9 cellular contexts compared by ENCODE assay signal in the genomic region with DNA sequence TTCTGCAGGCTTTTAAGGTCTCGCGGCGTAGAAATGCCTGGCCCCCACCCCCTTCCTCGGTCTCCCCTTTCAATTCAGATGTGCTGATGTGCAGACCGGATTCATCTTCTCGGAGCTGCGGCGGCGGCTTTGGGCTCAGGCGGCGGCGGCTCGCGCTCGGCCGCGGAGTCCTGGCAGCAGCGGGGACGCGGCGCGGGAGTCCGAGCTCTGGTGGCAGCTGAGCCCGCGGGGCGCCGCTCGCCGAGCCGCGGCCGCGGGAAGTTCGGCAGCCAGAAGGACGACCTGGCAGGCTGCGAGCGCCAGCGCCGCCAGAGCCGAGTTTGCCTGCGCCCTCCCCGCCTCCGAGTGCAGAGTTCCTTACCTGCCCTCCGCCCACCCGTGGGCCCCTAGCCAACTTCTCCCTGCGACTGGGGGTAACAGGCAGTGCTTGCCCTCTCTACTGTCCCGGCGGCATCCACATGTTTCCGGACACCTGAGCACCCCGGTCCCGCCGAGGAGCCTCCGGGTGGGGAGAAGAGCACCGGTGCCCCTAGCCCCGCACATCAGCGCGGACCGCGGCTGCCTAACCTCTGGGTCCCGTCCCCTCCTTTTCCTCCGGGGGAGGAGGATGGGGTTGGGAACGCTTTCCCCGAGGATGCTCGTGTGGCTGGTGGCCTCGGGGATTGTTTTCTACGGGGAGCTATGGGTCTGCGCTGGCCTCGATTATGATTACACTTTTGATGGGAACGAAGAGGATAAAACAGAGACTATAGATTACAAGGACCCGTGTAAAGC. TPM values are rescaled to one million over a fixed set of nuclear protein-coding genes. Genes with fewer than 3 reads are reported as not detected.
DNase-seq lines count a peak whose midpoint lies in the region; ATAC-seq and TF ChIP-seq lines count a peak whose summit lies in the region.
"Had no signal": no experiment of that assay in that cellular context is flagged by ENCODE, and none has a peak within 500 bp of the region (broad histone marks: within the 10 kb centered on the region; RNA-seq: fewer than 3 reads in every experiment).

No MANE protein-coding gene starts in this region.

- CTCF ChIA-PET in MCF 10A (lab: Yijun Ruan, JAX), result interaction anchor here (0.6 to 1.5 kb wide), 5 partner anchors 12 to 384 kb away, joined by 3 to 5 read pairs (median 4); no protein-coding TSS in a partner anchor

- DNase-seq in DMS53 (lab: John Stamatoyannopoulos, UW), result peak; percentile 73
- DNase-seq in HuH-7 (ENCODE audit: low spot score), result peak; percentile 43
- peak; percentile 45 for DNase-seq in MCF 10A (ENCODE audit: unreplicated experiment)
- peak; percentile 77 for DNase-seq in islet precursor cell
- DNase-seq in stimulated activated naive CD8-positive, alpha-beta T cell treated with anti-CD3 and anti-CD28 coated beads, Interleukin-15, amount 100 ng/mL, for 72 hours, result peak in 1 of 2 donors; percentile 10
- no peak for DNase-seq in erythroblast (lab: John Stamatoyannopoulos, UW)
- no peak for DNase-seq in stimulated activated naive CD4-positive, alpha-beta T cell treated with Interleukin-2 at 50 U/mL for 16 hours (lab: John Stamatoyannopoulos, UW)

- no peak for TF ChIP-seq CTCF in MCF 10A (IDR thresholded peaks at IDR 0.05; ENCODE audit: unreplicated experiment)

- peak; percentile 57 for ATAC-seq in stimulated activated naive CD8-positive, alpha-beta T cell treated with anti-CD3 and anti-CD28 coated beads, Interleukin-15, amount 100 ng/mL, for 72 hours
- no peak for ATAC-seq in GM21360 (IDR thresholded peaks at IDR 0.05; ENCODE audit: unreplicated experiment)
- ATAC-seq: K562 had no signal

- H3K4me1 Mint-ChIP-seq in MCF 10A (ENCODE audit: insufficient read depth, unreplicated experiment), result peaks cover 25% of the 10 kb centered on the region
- peaks cover 16% of the 10 kb centered on the region for H3K4me1 Mint-ChIP-seq in stimulated activated naive CD8-positive, alpha-beta T cell treated with anti-CD3 and anti-CD28 coated beads, Interleukin-15, amount 100 ng/mL, for 72 hours

- H3K27ac Mint-ChIP-seq in MCF 10A (ENCODE audit: low read depth, unreplicated experiment), result peak overlapping the region; percentile 59
- no peak overlapping the region for H3K27ac Mint-ChIP-seq in stimulated activated naive CD8-positive, alpha-beta T cell treated with anti-CD3 and anti-CD28 coated beads, Interleukin-15, amount 100 ng/mL, for 72 hours

- intact Hi-C loops in MCF 10A (cut with micrococcal nuclease), result loop anchor here (2.0 to 5.0 kb wide), 4 partner anchors 99 to 336 kb away; no protein-coding TSS in a partner anchor

- H3K9me3 Mint-ChIP-seq in MCF 10A (ENCODE audit: unreplicated experiment), result no peaks in the 10 kb centered on the region
- no peaks in the 10 kb centered on the region for H3K9me3 Mint-ChIP-seq in stimulated activated naive CD8-positive, alpha-beta T cell treated with anti-CD3 and anti-CD28 coated beads, Interleukin-15, amount 100 ng/mL, for 72 hours

- POLR2A ChIA-PET in MCF 10A (lab: Yijun Ruan, JAX), result interaction anchor here (0.6 to 4.8 kb wide), 27 partner anchors 8 to 548 kb away, joined by 3 to 81 read pairs (median 3); no protein-coding TSS in a partner anchor

- H3K4me3 Mint-ChIP-seq in MCF 10A (ENCODE audit: unreplicated experiment), result peak overlapping the region; percentile 84
- peak overlapping the region; percentile 45 to 55 for H3K4me3 Mint-ChIP-seq in stimulated activated naive CD8-positive, alpha-beta T cell treated with anti-CD3 and anti-CD28 coated beads, Interleukin-15, amount 100 ng/mL, for 72 hours

- TF ChIP-seq POLR2A in erythroblast (IDR thresholded peaks at IDR 0.05; ENCODE audit: low read length), result no peak

- H3K27me3 Mint-ChIP-seq in MCF 10A (ENCODE audit: insufficient read depth, unreplicated experiment), result no peaks in the 10 kb centered on the region
- H3K27me3 Mint-ChIP-seq in stimulated activated naive CD8-positive, alpha-beta T cell treated with anti-CD3 and anti-CD28 coated beads, Interleukin-15, amount 100 ng/mL, for 72 hours, result peaks cover 61% of the 10 kb centered on the region

- H3K36me3 Mint-ChIP-seq in MCF 10A (ENCODE audit: insufficient read depth, unreplicated experiment), result peaks cover 6% of the 10 kb centered on the region

- BruUV-seq in MCF 10A (replicated peaks; lab: Mats Ljungman, UMichigan), result no TSS peak

RNA-seq across cellular contexts. Expression of gene TLL1, which starts 0.4 kb away (rescaled TPM):
- total RNA-seq in MCF 10A (2022), result 0.66 and 1.4 TPM in 2 replicates
- total RNA-seq: K562 had no signal

Comparison
In these comparisons a context has a peak if more than half of its experiments do, and no peak if none do; other contexts are left out.
1. DNase-seq: peak in DMS53 (single experiment), HuH-7 (single experiment), MCF 10A (single experiment) and islet precursor cell (single experiment); none in erythroblast (0 of 2) and stimulated activated naive CD4-positive, alpha-beta T cell treated with Interleukin-2 at 50 U/mL for 16 hours (single experiment).